In genomic region chr10:23075672-23076071, GRCh38 we compare ENCODE assay signal across 28 cellular contexts.
"Had no signal": no experiment of that assay in that cellular context is flagged by ENCODE, and none has a peak within 500 bp of the region (broad histone marks: within the 10 kb centered on the region; RNA-seq: fewer than 3 reads in every experiment).

No MANE protein-coding gene starts in this region.

- FAIRE-seq: endometrium, islet of Langerhans, pancreas, small intestine had no signal

- H3K4me2 ChIP-seq: hepatocyte had no signal

- H3K36me3 ChIP-seq: gastroesophageal sphincter, heart left ventricle, left lung, neutrophil, pancreas, right lobe of liver, suprapubic skin, transverse colon, upper lobe of right lung, uterus had no signal

- ATAC-seq: effector memory CD8-positive, alpha-beta T cell; foreskin keratinocyte; gastroesophageal sphincter; heart left ventricle; left cardiac atrium; left lung; mucosa of descending colon; natural killer cell treated with Interleukin-12 subunit alpha and Interleukin-12 subunit beta and Interleukin-15 and Interleukin-18, amount 100 ng/mL, for 72 hours; pancreas; right lobe of liver; stimulated activated naive CD8-positive, alpha-beta T cell treated with anti-CD3 and anti-CD28 coated beads, Interleukin-15, amount 100 ng/mL, for 72 hours; upper lobe of right lung had no signal

- H3K27ac ChIP-seq: foreskin keratinocyte, gastroesophageal sphincter, heart left ventricle, hepatocyte, left lung, neutrophil, pancreas, right lobe of liver, suprapubic skin, transverse colon, upper lobe of right lung, uterus had no signal

- H3K4me3 ChIP-seq: gastroesophageal sphincter, heart left ventricle, hepatocyte, left lung, mucosa of descending colon, pancreas, right lobe of liver, suprapubic skin, transverse colon, upper lobe of right lung, uterus had no signal

- H2AFZ ChIP-seq: hepatocyte had no signal

- H3K27me3 ChIP-seq: foreskin keratinocyte, gastroesophageal sphincter, hepatocyte, pancreas, uterus had no signal

- H3K4me1 ChIP-seq: foreskin keratinocyte, left lung, pancreas, transverse colon, upper lobe of right lung, uterus had no signal

- H3K9me3 ChIP-seq: gastroesophageal sphincter, heart left ventricle, left lung, mucosa of descending colon, neutrophil, pancreas, right lobe of liver, suprapubic skin, transverse colon, upper lobe of right lung, uterus had no signal

- DNase-seq: cortex of kidney; effector memory CD8-positive, alpha-beta T cell; erythroblast; foreskin keratinocyte; heart left ventricle; left cardiac atrium; left lung; mesenchymal stem cell; mucosa of descending colon; naive B cell; pancreas; retina; right lobe of liver; small intestine; stimulated activated CD4-positive, alpha-beta T cell treated with anti-CD3 and anti-CD28 coated beads, Interleukin-15, amount 100 ng/mL, for 24 hours; stimulated activated CD4-positive, alpha-beta T cell treated with anti-CD3 and anti-CD28 coated beads, Interleukin-2, amount 100 ng/mL, for 48 hours; stimulated activated naive CD4-positive, alpha-beta T cell; stimulated activated naive CD8-positive, alpha-beta T cell treated with anti-CD3 and anti-CD28 coated beads, Interleukin-15, amount 100 ng/mL, for 72 hours; transverse colon; upper lobe of right lung; uterus had no signal

- H3K79me2 ChIP-seq: hepatocyte had no signal
